Comparison of ENCODE assay signal across 2 cellular contexts in genomic region chr10:76628801-76629200, GRCh38.
TF ChIP-seq lines count a peak whose summit lies in the region.

No MANE protein-coding gene starts in this region.

TF ChIP-seq in H1, 55 proteins besides CTCF, POLR2A, EP300 and RAD21 (continued from another document):
- TF ChIP-seq ASH2L (IDR thresholded peaks at IDR 0.05; ENCODE audit: low read length), result no peak

TF ChIP-seq in neural cell, 6 proteins besides CTCF, POLR2A, EP300 and RAD21 (continued from another document):
- TF ChIP-seq TAF1 (IDR thresholded peaks at IDR 0.05; ENCODE audit: low read depth) (no peak), EZH2 (IDR thresholded peaks at IDR 0.05; ENCODE audit: borderline replicate concordance, insufficient read depth, low read length, poor library complexity, severe bottlenecking) (no peak), MXI1 (conservative IDR thresholded peaks at IDR 0.05; ENCODE audit: poor library complexity, severe bottlenecking) (no peak), POLR2AphosphoS5 (IDR thresholded peaks at IDR 0.05) (no peak)
